ENCODE assay signal across 18 cellular contexts in the genomic region with DNA sequence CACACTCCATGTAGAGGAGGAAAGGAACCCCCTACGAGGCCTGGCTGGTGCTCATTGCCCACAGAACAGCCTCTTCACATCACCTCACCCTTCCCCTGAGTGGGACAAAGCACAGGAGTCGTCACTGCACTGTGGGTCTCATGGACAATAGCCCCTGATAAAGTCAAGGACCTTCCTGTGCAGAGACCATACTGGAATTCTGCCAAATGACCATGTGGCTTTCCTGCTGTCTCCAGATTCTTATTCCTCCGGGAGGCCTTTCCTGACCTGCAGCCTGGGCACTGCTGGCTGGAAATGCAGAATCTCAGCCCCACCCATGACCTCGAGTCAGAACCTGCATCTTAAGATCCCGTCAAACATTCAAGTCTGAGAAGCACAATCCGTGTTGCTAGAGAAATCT.
DNase-seq lines count a peak whose midpoint lies in the region; TF ChIP-seq lines count a peak whose summit lies in the region.
"Had no signal": no experiment of that assay in that cellular context is flagged by ENCODE, and none has a peak within 500 bp of the region (broad histone marks: within the 10 kb centered on the region; RNA-seq: fewer than 3 reads in every experiment).

No MANE protein-coding gene starts in this region.

- H3K27me3 ChIP-seq in hepatocyte, result no peaks in the 10 kb centered on the region
- H3K27me3 ChIP-seq: MG63, Peyer's patch had no signal

- H3K36me3 ChIP-seq in hepatocyte (replicated peaks; ENCODE audit: insufficient read depth, low read depth), result no peaks in the 10 kb centered on the region
- H3K36me3 ChIP-seq: HAP-1 had no signal

- no peak overlapping the region for H3K27ac ChIP-seq in hepatocyte
- H3K27ac ChIP-seq: Peyer's patch had no signal

- no peaks in the 10 kb centered on the region for H4K20me1 ChIP-seq in hepatocyte (ENCODE audit: insufficient read depth, poor library complexity, severe bottlenecking)

- peaks cover 6% of the 10 kb centered on the region for H3K79me2 ChIP-seq in hepatocyte

- H3K4me1 ChIP-seq in hepatocyte (ENCODE audit: insufficient read depth), result peaks cover 19% of the 10 kb centered on the region
- H3K4me1 ChIP-seq: HAP-1 had no signal

- WGBS in hepatocyte (ENCODE audit: low lambda C conversion rate, missing lambda C conversion rate), result 84% methylated on average over 6 of the region's 6 CpGs

- DNase-seq in DMS79 (lab: John Stamatoyannopoulos, UW) (peak; percentile 13), NCI-H2029 treated with DMSO at 0.1 percent for 48 hours (lab: John Stamatoyannopoulos, UW) (peak; percentile 10), ecto neural progenitor cell (ENCODE audit: low spot score) (peak; percentile 36), left kidney (ENCODE audit: low read depth, low spot score) (peak; percentile 21), hepatocyte (ENCODE audit: low spot score) (no peak), COLO668 (lab: John Stamatoyannopoulos, UW; ENCODE audit: unreplicated experiment) (no peak), SIG-M5 (lab: John Stamatoyannopoulos, UW) (no peak)
- DNase-seq in stimulated activated CD4-positive, alpha-beta T cell treated with anti-CD3 and anti-CD28 coated beads, Interleukin-4, amount 100 ng/mL, for 24 hours, result no peak
- DNase-seq: activated CD8-positive, alpha-beta memory T cell treated with anti-CD3 and anti-CD28 coated beads, Interleukin-2, amount 50 U/mL, for 4 hours; effector memory CD8-positive, alpha-beta T cell; GDM1; MG63; naive thymus-derived CD4-positive, alpha-beta T cell; NCI-H1694; NCI-H226; Peyer's patch; T-helper 9 cell had no signal

- H3K9me2 ChIP-seq in hepatocyte (replicated peaks; ENCODE audit: insufficient read depth), result no peaks in the 10 kb centered on the region

- no peaks in the 10 kb centered on the region for H3K9me3 ChIP-seq in hepatocyte (ENCODE audit: low read depth)
- H3K9me3 ChIP-seq: HAP-1, MG63, Peyer's patch had no signal

- TF ChIP-seq CTCF in hepatocyte (IDR thresholded peaks at IDR 0.05; ENCODE audit: poor library complexity), result no peak

- no peak overlapping the region for H3K4me2 ChIP-seq in hepatocyte

- H2AFZ ChIP-seq in hepatocyte, result no peak overlapping the region

- H3K4me3 ChIP-seq in hepatocyte, result no peak overlapping the region
- H3K4me3 ChIP-seq: HAP-1, MG63, Peyer's patch had no signal

Comparison
In these comparisons a context has a peak if more than half of its experiments do, and no peak if none do; other contexts are left out.
1. DNase-seq: peak in DMS79 (single experiment), NCI-H2029 treated with DMSO at 0.1 percent for 48 hours (single experiment), ecto neural progenitor cell (single experiment) and left kidney (single experiment); none in hepatocyte (single experiment), COLO668 (single experiment), stimulated activated CD4-positive, alpha-beta T cell treated with anti-CD3 and anti-CD28 coated beads, Interleukin-4, amount 100 ng/mL, for 24 hours (single experiment) and SIG-M5 (single experiment).